ENCODE assay signal across 1 cellular context in genomic region chr3:13650210-13651056, GRCh38.
A peak's percentile ranks its signal among the peaks of the same experiment; 100 is the strongest.
TF ChIP-seq lines count a peak whose summit lies in the region.

No MANE protein-coding gene starts in this region.

TF ChIP-seq in HEK293, 187 proteins besides CTCF, POLR2A, EP300 and RAD21 (continued from another document and continues in another):
- TF ChIP-seq, protein P1, sequence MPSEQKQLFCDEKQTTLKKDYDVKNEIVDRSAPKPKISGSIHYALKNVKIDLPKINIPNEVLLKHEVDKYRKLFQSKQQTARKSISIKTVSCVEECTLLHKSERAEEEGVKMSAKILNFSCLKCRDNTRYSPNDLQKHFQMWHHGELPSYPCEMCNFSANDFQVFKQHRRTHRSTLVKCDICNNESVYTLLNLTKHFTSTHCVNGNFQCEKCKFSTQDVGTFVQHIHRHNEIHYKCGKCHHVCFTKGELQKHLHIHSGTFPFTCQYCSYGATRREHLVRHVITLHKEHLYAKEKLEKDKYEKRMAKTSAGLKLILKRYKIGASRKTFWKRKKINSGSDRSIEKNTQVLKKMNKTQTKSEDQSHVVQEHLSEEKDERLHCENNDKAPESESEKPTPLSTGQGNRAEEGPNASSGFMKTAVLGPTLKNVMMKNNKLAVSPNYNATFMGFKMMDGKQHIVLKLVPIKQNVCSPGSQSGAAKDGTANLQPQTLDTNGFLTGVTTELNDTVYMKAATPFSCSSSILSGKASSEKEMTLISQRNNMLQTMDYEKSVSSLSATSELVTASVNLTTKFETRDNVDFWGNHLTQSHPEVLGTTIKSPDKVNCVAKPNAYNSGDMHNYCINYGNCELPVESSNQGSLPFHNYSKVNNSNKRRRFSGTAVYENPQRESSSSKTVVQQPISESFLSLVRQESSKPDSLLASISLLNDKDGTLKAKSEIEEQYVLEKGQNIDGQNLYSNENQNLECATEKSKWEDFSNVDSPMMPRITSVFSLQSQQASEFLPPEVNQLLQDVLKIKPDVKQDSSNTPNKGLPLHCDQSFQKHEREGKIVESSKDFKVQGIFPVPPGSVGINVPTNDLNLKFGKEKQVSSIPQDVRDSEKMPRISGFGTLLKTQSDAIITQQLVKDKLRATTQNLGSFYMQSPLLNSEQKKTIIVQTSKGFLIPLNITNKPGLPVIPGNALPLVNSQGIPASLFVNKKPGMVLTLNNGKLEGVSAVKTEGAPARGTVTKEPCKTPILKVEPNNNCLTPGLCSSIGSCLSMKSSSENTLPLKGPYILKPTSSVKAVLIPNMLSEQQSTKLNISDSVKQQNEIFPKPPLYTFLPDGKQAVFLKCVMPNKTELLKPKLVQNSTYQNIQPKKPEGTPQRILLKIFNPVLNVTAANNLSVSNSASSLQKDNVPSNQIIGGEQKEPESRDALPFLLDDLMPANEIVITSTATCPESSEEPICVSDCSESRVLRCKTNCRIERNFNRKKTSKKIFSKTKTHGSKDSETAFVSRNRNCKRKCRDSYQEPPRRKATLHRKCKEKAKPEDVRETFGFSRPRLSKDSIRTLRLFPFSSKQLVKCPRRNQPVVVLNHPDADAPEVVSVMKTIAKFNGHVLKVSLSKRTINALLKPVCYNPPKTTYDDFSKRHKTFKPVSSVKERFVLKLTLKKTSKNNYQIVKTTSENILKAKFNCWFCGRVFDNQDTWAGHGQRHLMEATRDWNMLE (tag by site-specific recombination; conservative IDR thresholded peaks at IDR 0.05; ENCODE audit: low read depth) = no peak
- TF ChIP-seq ZNF292 (tag by site-specific recombination; IDR thresholded peaks at IDR 0.05; ENCODE audit: borderline replicate concordance, low read depth) = no peak
- peak; percentile 48; the same call in 1 of the 2 replicates for TF ChIP-seq ZNF600 (tag by site-specific recombination; IDR thresholded peaks at IDR 0.05)
- no peak for TF ChIP-seq ZNF670 (tag by site-specific recombination; IDR thresholded peaks at IDR 0.05; ENCODE audit: low read depth)
- TF ChIP-seq PBX3 (CRISPR knock-in tag; IDR thresholded peaks at IDR 0.05) = peak; percentile 41; the same call in 1 of the 2 replicates
- TF ChIP-seq ZNF704 (tag by site-specific recombination; IDR thresholded peaks at IDR 0.05) = no peak
- TF ChIP-seq ZNF639 (tag by site-specific recombination; IDR thresholded peaks at IDR 0.05) = 0 out of 2 replicates have a peak, but pooled peaks have one; percentile 41
- peak; percentile 29; the same call in 1 of the 2 replicates for TF ChIP-seq IKZF3 (tag by site-specific recombination; IDR thresholded peaks at IDR 0.05)
- TF ChIP-seq ZNF677 (tag by site-specific recombination; IDR thresholded peaks at IDR 0.05) = no peak
- TF ChIP-seq ZNF426 (tag by site-specific recombination; IDR thresholded peaks at IDR 0.05) = no peak
- TF ChIP-seq TRIM28 (IDR thresholded peaks at IDR 0.05; ENCODE audit: borderline replicate concordance, low read length) = no peak
- no peak for TF ChIP-seq ZNF629 (tag by site-specific recombination; IDR thresholded peaks at IDR 0.05)
- TF ChIP-seq ZFHX2 (tag by site-specific recombination; conservative IDR thresholded peaks at IDR 0.05) = no peak; the same call in 1 of the 2 replicates
- no peak for TF ChIP-seq ZNF280C (tag by site-specific recombination; IDR thresholded peaks at IDR 0.05)
- TF ChIP-seq ZNF24 (tag by site-specific recombination; IDR thresholded peaks at IDR 0.05) = no peak; the same call in 1 of the 2 replicates
- no peak for TF ChIP-seq ZNF626 (tag by site-specific recombination; IDR thresholded peaks at IDR 0.05)
- 0 out of 2 replicates have a peak, but pooled peaks have one; percentile 28 for TF ChIP-seq ZNF777 (tag by site-specific recombination; IDR thresholded peaks at IDR 0.05; ENCODE audit: borderline replicate concordance)
- TF ChIP-seq FEZF1 (tag by site-specific recombination; IDR thresholded peaks at IDR 0.05) = no peak
- TF ChIP-seq YY2 (tag by site-specific recombination; IDR thresholded peaks at IDR 0.05) = no peak
- TF ChIP-seq ZNF692 (tag by site-specific recombination; IDR thresholded peaks at IDR 0.05) = peak; percentile 73
- no peak for TF ChIP-seq ZNF274 (IDR thresholded peaks at IDR 0.05; ENCODE audit: low read length)
- no peak for TF ChIP-seq ZNF274 (tag by site-specific recombination; IDR thresholded peaks at IDR 0.05; ENCODE audit: borderline replicate concordance)
- TF ChIP-seq ZBTB20 (tag by site-specific recombination; IDR thresholded peaks at IDR 0.05) = no peak
- no peak for TF ChIP-seq ZNF549 (tag by site-specific recombination; IDR thresholded peaks at IDR 0.05)
- no peak for TF ChIP-seq ZNF560 (tag by site-specific recombination; IDR thresholded peaks at IDR 0.05; ENCODE audit: borderline replicate concordance)
- peak; percentile 74; the same call in 1 of the 2 replicates for TF ChIP-seq ZBTB10 (tag by site-specific recombination; IDR thresholded peaks at IDR 0.05)
- no peak for TF ChIP-seq ZNF26 (tag by site-specific recombination; IDR thresholded peaks at IDR 0.05)
- TF ChIP-seq ZNF548 (tag by site-specific recombination; IDR thresholded peaks at IDR 0.05) = no peak
- TF ChIP-seq HOXD13 (CRISPR knock-in tag; IDR thresholded peaks at IDR 0.05; ENCODE audit: borderline replicate concordance) = no peak
- no peak for TF ChIP-seq ZBTB6 (tag by site-specific recombination; IDR thresholded peaks at IDR 0.05)
- TF ChIP-seq KLF9 (tag by site-specific recombination; IDR thresholded peaks at IDR 0.05; ENCODE audit: low read depth) = no peak
- TF ChIP-seq ZNF266 (tag by site-specific recombination; IDR thresholded peaks at IDR 0.05; ENCODE audit: low read depth) = no peak
- no peak for TF ChIP-seq ZNF155 (tag by site-specific recombination; IDR thresholded peaks at IDR 0.05)
- TF ChIP-seq ZNF10 (tag by site-specific recombination; IDR thresholded peaks at IDR 0.05) = no peak
- TF ChIP-seq ZNF501 (tag by site-specific recombination; IDR thresholded peaks at IDR 0.05) = peak; percentile 86
- peak; percentile 99 for TF ChIP-seq ZNF580 (tag by site-specific recombination; IDR thresholded peaks at IDR 0.05)
- TF ChIP-seq, protein P2, sequence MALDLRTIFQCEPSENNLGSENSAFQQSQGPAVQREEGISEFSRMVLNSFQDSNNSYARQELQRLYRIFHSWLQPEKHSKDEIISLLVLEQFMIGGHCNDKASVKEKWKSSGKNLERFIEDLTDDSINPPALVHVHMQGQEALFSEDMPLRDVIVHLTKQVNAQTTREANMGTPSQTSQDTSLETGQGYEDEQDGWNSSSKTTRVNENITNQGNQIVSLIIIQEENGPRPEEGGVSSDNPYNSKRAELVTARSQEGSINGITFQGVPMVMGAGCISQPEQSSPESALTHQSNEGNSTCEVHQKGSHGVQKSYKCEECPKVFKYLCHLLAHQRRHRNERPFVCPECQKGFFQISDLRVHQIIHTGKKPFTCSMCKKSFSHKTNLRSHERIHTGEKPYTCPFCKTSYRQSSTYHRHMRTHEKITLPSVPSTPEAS (tag by site-specific recombination; IDR thresholded peaks at IDR 0.05) = 0 out of 2 replicates have a peak, but pooled peaks have one; percentile 5
- TF ChIP-seq ZNF558 (tag by site-specific recombination; IDR thresholded peaks at IDR 0.05) = no peak
